In genomic region chr7:53531-53930, GRCh38 we compare ENCODE assay signal across 23 cellular contexts.
A peak's percentile ranks its signal among the peaks of the same experiment; 100 is the strongest.
DNase-seq lines count a peak whose midpoint lies in the region; ATAC-seq and TF ChIP-seq lines count a peak whose summit lies in the region.
"Had no signal": no experiment of that assay in that cellular context is flagged by ENCODE, and none has a peak within 500 bp of the region (broad histone marks: within the 10 kb centered on the region; RNA-seq: fewer than 3 reads in every experiment).

No MANE protein-coding gene starts in this region.

- no peak overlapping the region for H3K4me2 ChIP-seq in osteoblast (ENCODE audit: insufficient read depth, low read length)
- H3K4me2 ChIP-seq: BLaER1, GM23338 had no signal

- no peak overlapping the region for H2AFZ ChIP-seq in osteoblast (ENCODE audit: low read length)
- H2AFZ ChIP-seq: GM23338 had no signal

- DNase-seq in AML-193 (lab: John Stamatoyannopoulos, UW) (peak; percentile 9 to 13), MV-4-11 (lab: John Stamatoyannopoulos, UW) (peak; percentile 60), islet precursor cell (peak; percentile 2), osteoblast (ENCODE audit: insufficient read length, low spot score, missing footprints) (peak; percentile 37), CD1c-positive myeloid dendritic cell (ENCODE audit: extremely low spot score) (no peak)
- DNase-seq: CD4-positive, alpha-beta T cell; H9; KBM-7; MM.1S; NCI-H1105 treated with DMSO at 0.1 percent for 48 hours; NCI-H146; NCI-H2029 treated with DMSO at 0.1 percent for 48 hours; NCI-H2227 treated with DMSO at 0.1 percent for 48 hours; NCI-H69; OCI-M1; SJCRH30 had no signal

- no peaks in the 10 kb centered on the region for H3K36me3 ChIP-seq in osteoblast (ENCODE audit: insufficient read depth, low read length)
- H3K36me3 ChIP-seq: BLaER1, Peyer's patch, SJCRH30 had no signal

- no peak overlapping the region for H3K4me3 ChIP-seq in osteoblast (ENCODE audit: insufficient read depth, low read length)
- H3K4me3 ChIP-seq: BLaER1, GM23338, Peyer's patch, SJCRH30 had no signal

- H3K9me3 ChIP-seq in osteoblast (ENCODE audit: low read depth, low read length) = no peaks in the 10 kb centered on the region
- H3K9me3 ChIP-seq: BLaER1, Peyer's patch, SJCRH30 had no signal

- ATAC-seq in HG02759 (IDR thresholded peaks at IDR 0.05; ENCODE audit: unreplicated experiment) (no peak), GM21367 (IDR thresholded peaks at IDR 0.05; ENCODE audit: unreplicated experiment) (no peak), HG02798 (IDR thresholded peaks at IDR 0.05; ENCODE audit: poor library complexity, unreplicated experiment) (no peak)
- ATAC-seq: GM23338, SK-N-SH treated with all-trans-retinoic acid at 6 μM for 48 hours had no signal

- no peak for TF ChIP-seq CTCF in osteoblast (IDR thresholded peaks at IDR 0.05; ENCODE audit: extremely low read depth, low read depth, low read length)

- H3K27me3 ChIP-seq in osteoblast (ENCODE audit: insufficient read depth, low read length) = peaks cover 42% of the 10 kb centered on the region
- H3K27me3 ChIP-seq: BLaER1, Peyer's patch, SJCRH30 had no signal

- no peaks in the 10 kb centered on the region for H4K20me1 ChIP-seq in osteoblast (ENCODE audit: insufficient read depth, low read length)
- H4K20me1 ChIP-seq: BLaER1 had no signal

- H3K79me2 ChIP-seq in osteoblast (ENCODE audit: insufficient read depth, low read length) = no peaks in the 10 kb centered on the region

- H3K4me1 ChIP-seq in osteoblast (ENCODE audit: insufficient read depth, low read length) = no peaks in the 10 kb centered on the region
- H3K4me1 ChIP-seq: BLaER1, Peyer's patch, SJCRH30 had no signal

- H3K27ac ChIP-seq in osteoblast (ENCODE audit: low read depth, low read length) = no peak overlapping the region
- H3K27ac ChIP-seq: BLaER1, Peyer's patch, SJCRH30 had no signal
